ENCODE assay signal across 1 cellular context in the genomic region with DNA sequence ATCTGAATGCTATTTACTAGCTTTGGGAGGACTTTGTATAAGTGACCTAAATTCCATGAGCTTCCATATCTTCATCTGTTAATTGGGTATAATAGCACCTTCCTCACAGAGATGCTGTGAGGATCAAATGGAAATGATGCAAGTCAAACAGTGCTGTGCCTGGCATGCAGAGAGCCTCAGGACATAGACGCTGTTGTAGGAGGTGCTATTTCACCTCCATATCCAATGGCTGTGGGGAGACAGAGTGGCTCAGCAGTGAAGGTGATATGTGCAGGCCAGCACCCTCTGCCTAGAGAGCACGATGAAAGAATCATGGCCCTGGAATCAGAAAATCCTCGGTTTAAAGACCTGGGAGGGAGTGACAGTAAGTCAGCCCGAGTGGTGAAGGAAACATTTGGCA.
TF ChIP-seq lines count a peak whose summit lies in the region.

No MANE protein-coding gene starts in this region.

TF ChIP-seq in WTC11, 78 proteins besides CTCF, POLR2A, EP300 and RAD21 (continued from another document):
- TF ChIP-seq, protein P1, sequence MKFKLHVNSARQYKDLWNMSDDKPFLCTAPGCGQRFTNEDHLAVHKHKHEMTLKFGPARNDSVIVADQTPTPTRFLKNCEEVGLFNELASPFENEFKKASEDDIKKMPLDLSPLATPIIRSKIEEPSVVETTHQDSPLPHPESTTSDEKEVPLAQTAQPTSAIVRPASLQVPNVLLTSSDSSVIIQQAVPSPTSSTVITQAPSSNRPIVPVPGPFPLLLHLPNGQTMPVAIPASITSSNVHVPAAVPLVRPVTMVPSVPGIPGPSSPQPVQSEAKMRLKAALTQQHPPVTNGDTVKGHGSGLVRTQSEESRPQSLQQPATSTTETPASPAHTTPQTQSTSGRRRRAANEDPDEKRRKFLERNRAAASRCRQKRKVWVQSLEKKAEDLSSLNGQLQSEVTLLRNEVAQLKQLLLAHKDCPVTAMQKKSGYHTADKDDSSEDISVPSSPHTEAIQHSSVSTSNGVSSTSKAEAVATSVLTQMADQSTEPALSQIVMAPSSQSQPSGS (CRISPR knock-in tag; IDR thresholded peaks at IDR 0.05; ENCODE audit: borderline replicate concordance, low read depth), result no peak
- TF ChIP-seq NFYB (CRISPR knock-in tag; conservative IDR thresholded peaks at IDR 0.05; ENCODE audit: low read depth) (no peak), CREM (CRISPR knock-in tag; IDR thresholded peaks at IDR 0.05) (no peak), ETV6 (CRISPR knock-in tag; IDR thresholded peaks at IDR 0.05) (no peak), OVOL2 (CRISPR knock-in tag; IDR thresholded peaks at IDR 0.05; ENCODE audit: borderline replicate concordance) (no peak), RELA (CRISPR knock-in tag; IDR thresholded peaks at IDR 0.05; ENCODE audit: borderline replicate concordance) (no peak), ZNF423 (CRISPR knock-in tag; IDR thresholded peaks at IDR 0.05) (no peak)
- TF ChIP-seq, protein P2, sequence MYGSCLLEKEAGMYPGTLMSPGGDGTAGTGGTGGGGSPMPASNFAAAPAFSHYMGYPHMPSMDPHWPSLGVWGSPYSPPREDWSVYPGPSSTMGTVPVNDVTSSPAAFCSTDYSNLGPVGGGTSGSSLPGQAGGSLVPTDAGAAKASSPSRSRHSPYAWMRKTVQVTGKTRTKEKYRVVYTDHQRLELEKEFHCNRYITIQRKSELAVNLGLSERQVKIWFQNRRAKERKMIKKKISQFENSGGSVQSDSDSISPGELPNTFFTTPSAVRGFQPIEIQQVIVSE (CRISPR knock-in tag; IDR thresholded peaks at IDR 0.05; ENCODE audit: borderline replicate concordance), result no peak
- TF ChIP-seq, protein P3, sequence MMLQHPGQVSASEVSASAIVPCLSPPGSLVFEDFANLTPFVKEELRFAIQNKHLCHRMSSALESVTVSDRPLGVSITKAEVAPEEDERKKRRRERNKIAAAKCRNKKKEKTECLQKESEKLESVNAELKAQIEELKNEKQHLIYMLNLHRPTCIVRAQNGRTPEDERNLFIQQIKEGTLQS (CRISPR knock-in tag; conservative IDR thresholded peaks at IDR 0.05), result no peak
